ENCODE assay signal across 8 cellular contexts in genomic region chr13:79679334-79679733, GRCh38.
A peak's percentile ranks its signal among the peaks of the same experiment; 100 is the strongest.
DNase-seq lines count a peak whose midpoint lies in the region; ATAC-seq and TF ChIP-seq lines count a peak whose summit lies in the region.

No MANE protein-coding gene starts in this region.

- H3K4me1 ChIP-seq in heart right ventricle: peaks cover 0 to 17% (median 0%) of the 10 kb centered on the region in 9 donors
- no peaks in the 10 kb centered on the region for H3K4me1 ChIP-seq in effector memory CD4-positive, alpha-beta T cell (ENCODE audit: control insufficient read depth, insufficient read depth, low read length, poor library complexity, severe bottlenecking)

- no peaks in the 10 kb centered on the region for H3K27me3 ChIP-seq in heart right ventricle
- H3K27me3 ChIP-seq in effector memory CD4-positive, alpha-beta T cell (replicated peaks; ENCODE audit: control insufficient read depth, insufficient read depth, low read length, poor library complexity, severe bottlenecking): no peaks in the 10 kb centered on the region

- intact Hi-C loops in heart right ventricle (cut with DNase I): loop anchor here in 6 of 10 donors (2.0 to 10.0 kb wide), 6 partner anchors 42 to 1338 kb away; partner anchors contain the start of gene SPRY2 (in 2 of the 6)

- DNase-seq in CD1c-positive myeloid dendritic cell (ENCODE audit: extremely low spot score) (peak; percentile 69), NCI-H2171 (lab: John Stamatoyannopoulos, UW) (peak; percentile 55), heart right ventricle (peak; percentile 44 to 77), renal cortical epithelial cell (ENCODE audit: low read depth) (peak; percentile 73)
- peak; percentile 21 for DNase-seq in activated CD8-positive, alpha-beta memory T cell treated with anti-CD3 and anti-CD28 coated beads, Interleukin-2, amount 50 U/mL, for 4 hours
- no peak for DNase-seq in effector memory CD4-positive, alpha-beta T cell

- no peak overlapping the region for H3K27ac ChIP-seq in heart right ventricle
- no peak overlapping the region for H3K27ac ChIP-seq in effector memory CD4-positive, alpha-beta T cell (ENCODE audit: insufficient read depth, low read length, poor library complexity, severe bottlenecking)

- no peak overlapping the region for H3K4me3 ChIP-seq in heart right ventricle
- H3K4me3 ChIP-seq in effector memory CD4-positive, alpha-beta T cell (ENCODE audit: insufficient read depth, low read depth, low read length, poor library complexity, severe bottlenecking): no peak overlapping the region

- no peaks in the 10 kb centered on the region for H3K36me3 ChIP-seq in heart right ventricle
- H3K36me3 ChIP-seq in effector memory CD4-positive, alpha-beta T cell (ENCODE audit: control insufficient read depth, insufficient read depth, low read length): no peaks in the 10 kb centered on the region

- peaks cover 0 to 13% (median 3%) of the 10 kb centered on the region in 11 donors for H3K9me3 ChIP-seq in heart right ventricle
- no peaks in the 10 kb centered on the region for H3K9me3 ChIP-seq in effector memory CD4-positive, alpha-beta T cell (ENCODE audit: control insufficient read depth, low read length)

- ATAC-seq in GM18858 (IDR thresholded peaks at IDR 0.05; ENCODE audit: unreplicated experiment): peak; percentile 75
- peak; percentile 78 for ATAC-seq in HG03066 (IDR thresholded peaks at IDR 0.05; ENCODE audit: low read depth, unreplicated experiment)
- peak; percentile 53 to 76 (median 63) for ATAC-seq in heart right ventricle

- WGBS in heart right ventricle, 2 donors: 12 to 13% methylated on average over 2 of the region's 2 CpGs

- TF ChIP-seq CTCF in heart right ventricle (IDR thresholded peaks at IDR 0.05): peak; percentile 56 to 85 (median 78)

Comparison
In these comparisons a context has a peak if more than half of its experiments do, and no peak if none do; other contexts are left out.
1. DNase-seq: peak in CD1c-positive myeloid dendritic cell (single experiment), NCI-H2171 (single experiment), activated CD8-positive, alpha-beta memory T cell treated with anti-CD3 and anti-CD28 coated beads, Interleukin-2, amount 50 U/mL, for 4 hours (single experiment), heart right ventricle (2 of 2) and renal cortical epithelial cell (single experiment); none in effector memory CD4-positive, alpha-beta T cell (0 of 3).
2. Peak in every context shown above with its lines, with median percentiles within 50 percentile points of each other: ATAC-seq.